Comparison of ENCODE assay signal across 1 cellular context in genomic region chr1:248873993-248874671, GRCh38.
TF ChIP-seq lines count a peak whose summit lies in the region.

No MANE protein-coding gene starts in this region.

TF ChIP-seq in HCT116, 20 proteins besides CTCF, POLR2A, EP300 and RAD21:
- no peak; the same call in 1 of the 2 replicates for TF ChIP-seq JUND (IDR thresholded peaks at IDR 0.05)
- TF ChIP-seq YY1 (IDR thresholded peaks at IDR 0.05; ENCODE audit: extremely low read depth, insufficient replicate concordance, low read depth, low read length) = peak; percentile 73
- peak; percentile 32 for TF ChIP-seq FOSL1 (IDR thresholded peaks at IDR 0.05; ENCODE audit: low read depth)
- peak; percentile 24 for TF ChIP-seq SP1 (IDR thresholded peaks at IDR 0.05; ENCODE audit: low read depth)
- TF ChIP-seq ZNF274 (IDR thresholded peaks at IDR 0.05; ENCODE audit: low read depth, low read length) = no peak
- TF ChIP-seq, protein P1, sequence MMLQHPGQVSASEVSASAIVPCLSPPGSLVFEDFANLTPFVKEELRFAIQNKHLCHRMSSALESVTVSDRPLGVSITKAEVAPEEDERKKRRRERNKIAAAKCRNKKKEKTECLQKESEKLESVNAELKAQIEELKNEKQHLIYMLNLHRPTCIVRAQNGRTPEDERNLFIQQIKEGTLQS (IDR thresholded peaks at IDR 0.05) = peak; percentile 86
- TF ChIP-seq EGR1 (IDR thresholded peaks at IDR 0.05; ENCODE audit: low read depth) = 0 out of 2 replicates have a peak, but pooled peaks have one; percentile 4
- TF ChIP-seq SIN3A (IDR thresholded peaks at IDR 0.05; ENCODE audit: low read depth) = no peak
